ENCODE assay signal across 8 cellular contexts in the genomic region with DNA sequence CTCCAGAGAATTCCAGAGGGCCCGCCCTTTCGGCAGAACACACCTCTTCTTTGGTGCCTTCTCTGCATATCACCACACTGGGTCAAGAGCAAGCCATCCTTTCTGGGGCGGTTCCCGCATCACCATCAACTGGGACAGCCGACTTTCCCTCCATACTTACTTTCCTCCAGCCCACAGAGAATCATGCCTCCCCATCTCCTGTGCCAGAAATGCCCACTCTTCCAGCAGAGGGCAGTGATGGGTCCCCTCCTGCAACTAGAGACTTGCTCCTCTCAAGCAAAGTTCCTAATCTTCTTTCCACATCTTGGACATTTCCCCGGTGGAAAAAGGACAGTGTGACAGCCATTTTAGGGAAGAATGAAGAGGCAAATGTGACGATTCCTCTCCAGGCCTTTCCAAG.
DNase-seq lines count a peak whose midpoint lies in the region; ATAC-seq and TF ChIP-seq lines count a peak whose summit lies in the region.

No MANE protein-coding gene starts in this region.

- peak in 2 of 4 experiments; percentile 40 to 56 for TF ChIP-seq CTCF in prostate gland (IDR thresholded peaks at IDR 0.05)

- ATAC-seq in HG03432 (IDR thresholded peaks at IDR 0.05; ENCODE audit: unreplicated experiment): no peak

- no peak overlapping the region for H3K4me3 ChIP-seq in prostate gland
- no peak overlapping the region for H3K4me3 ChIP-seq in effector memory CD4-positive, alpha-beta T cell (ENCODE audit: insufficient read depth, low read depth, low read length, poor library complexity, severe bottlenecking)

- peak; percentile 67 for DNase-seq in activated effector memory CD4-positive, alpha-beta T cell treated with anti-CD3 and anti-CD28 coated beads, Interleukin-2, amount 50 U/mL, for 16 hours
- DNase-seq in activated effector memory CD4-positive, alpha-beta T cell treated with Interleukin-2 at 50 U/mL for 16 hours: no peak
- peak; percentile 12 for DNase-seq in NCI-H1092 (lab: John Stamatoyannopoulos, UW)
- peak; percentile 18 for DNase-seq in activated T-cell treated with anti-CD3 and anti-CD28 coated beads for 4 hours
- DNase-seq in globus pallidus (ENCODE audit: low spot score): peak; percentile 47
- peak; percentile 8 for DNase-seq in prostate gland (ENCODE audit: low spot score)
- no peak for DNase-seq in effector memory CD4-positive, alpha-beta T cell

- no peak overlapping the region for H3K27ac ChIP-seq in prostate gland
- no peak overlapping the region for H3K27ac ChIP-seq in effector memory CD4-positive, alpha-beta T cell (ENCODE audit: insufficient read depth, low read length, poor library complexity, severe bottlenecking)

- TF ChIP-seq POLR2A in prostate gland (IDR thresholded peaks at IDR 0.05): no peak

- H3K27me3 ChIP-seq in prostate gland (replicated peaks; ENCODE audit: insufficient read depth): no peaks in the 10 kb centered on the region
- H3K27me3 ChIP-seq in effector memory CD4-positive, alpha-beta T cell (replicated peaks; ENCODE audit: control insufficient read depth, insufficient read depth, low read length, poor library complexity, severe bottlenecking): peaks cover 3% of the 10 kb centered on the region

- intact Hi-C loops in prostate gland (cut with DNase I): no loop called here

- WGBS in prostate gland: 54% methylated on average over 7 of the region's 7 CpGs

- no peaks in the 10 kb centered on the region for H3K36me3 ChIP-seq in prostate gland
- H3K36me3 ChIP-seq in effector memory CD4-positive, alpha-beta T cell (ENCODE audit: control insufficient read depth, insufficient read depth, low read length): no peaks in the 10 kb centered on the region

- H3K4me1 ChIP-seq in prostate gland (replicated peaks): no peaks in the 10 kb centered on the region
- H3K4me1 ChIP-seq in effector memory CD4-positive, alpha-beta T cell (ENCODE audit: control insufficient read depth, insufficient read depth, low read length, poor library complexity, severe bottlenecking): no peaks in the 10 kb centered on the region

- no peaks in the 10 kb centered on the region for H3K9me3 ChIP-seq in prostate gland
- H3K9me3 ChIP-seq in effector memory CD4-positive, alpha-beta T cell (ENCODE audit: control insufficient read depth, low read length): no peaks in the 10 kb centered on the region

Comparison
In these comparisons a context has a peak if more than half of its experiments do, and no peak if none do; other contexts are left out.
1. DNase-seq: peak in activated effector memory CD4-positive, alpha-beta T cell treated with anti-CD3 and anti-CD28 coated beads, Interleukin-2, amount 50 U/mL, for 16 hours (single experiment), NCI-H1092 (single experiment), activated T-cell treated with anti-CD3 and anti-CD28 coated beads for 4 hours (single experiment), globus pallidus (single experiment) and prostate gland (single experiment); none in activated effector memory CD4-positive, alpha-beta T cell treated with Interleukin-2 at 50 U/mL for 16 hours (single experiment) and effector memory CD4-positive, alpha-beta T cell (0 of 3).